ENCODE assay signal across 8 cellular contexts in the genomic region with DNA sequence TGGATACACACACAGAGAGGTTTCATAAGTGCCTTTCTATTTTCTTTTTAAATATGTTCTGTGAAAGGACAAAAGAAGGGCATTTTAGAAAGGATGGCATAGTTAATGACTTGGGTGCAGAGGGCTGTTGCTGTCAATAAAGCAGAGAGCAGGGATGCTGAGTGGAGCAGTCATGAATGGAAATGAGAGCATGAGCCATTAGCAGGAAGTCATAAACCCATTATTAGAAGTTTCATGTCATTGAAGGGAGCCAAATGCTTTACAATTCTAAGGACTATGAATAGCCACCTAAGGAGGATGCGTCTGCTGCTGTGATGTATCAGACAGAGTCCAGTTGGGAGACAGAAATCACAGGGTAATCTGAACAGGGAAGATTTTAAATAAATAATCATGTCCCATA. TPM values are rescaled to one million over a fixed set of nuclear protein-coding genes. Genes with fewer than 3 reads are reported as not detected.
A peak's percentile ranks its signal among the peaks of the same experiment; 100 is the strongest.
DNase-seq lines count a peak whose midpoint lies in the region; ATAC-seq, FAIRE-seq and TF ChIP-seq lines count a peak whose summit lies in the region.

No MANE protein-coding gene starts in this region.

- TF ChIP-seq EP300 in H1 (IDR thresholded peaks at IDR 0.05; ENCODE audit: borderline replicate concordance in 1 of 2, low read depth in 2 of 2, low read length in 2 of 2): no peak

- H2BK120ac ChIP-seq in H1 (replicated peaks; ENCODE audit: low read depth, low read length): no peak overlapping the region

- H4K5ac ChIP-seq in H1 (ENCODE audit: insufficient read length, low read depth, low read length): no peak overlapping the region

- no peaks in the 10 kb centered on the region for H3K23me2 ChIP-seq in H1 (ENCODE audit: low read depth, low read length)

- no peak for TF ChIP-seq RAD21 in H1 (IDR thresholded peaks at IDR 0.05 in 1 of 2, conservative IDR thresholded peaks at IDR 0.05 in 1 of 2; ENCODE audit: low read depth in 2 of 2, low read length in 2 of 2)

- TF ChIP-seq POLR2A in H1 (IDR thresholded peaks at IDR 0.05; ENCODE audit: control extremely low read depth in 1 of 2, low read depth in 2 of 2, low read length in 2 of 2): no peak

- no peak overlapping the region for H3K18ac ChIP-seq in H1 (ENCODE audit: extremely low read depth, low read length)

- H3K4me2 ChIP-seq in H1 (ENCODE audit: insufficient read depth in 1 of 2, low read depth in 2 of 2, low read length in 2 of 2) (no peak overlapping the region), skeletal muscle satellite cell (ENCODE audit: low read length) (peak overlapping the region; percentile 66)

- H3K9ac ChIP-seq in H1 (replicated peaks in 1 of 4; ENCODE audit: extremely low read depth in 1 of 4, low read depth in 3 of 4, low read length in 3 of 4): no peak overlapping the region
- H3K9ac ChIP-seq in skeletal muscle satellite cell (ENCODE audit: low read depth, low read length): peak overlapping the region; percentile 2

- no peak for ATAC-seq in stimulated activated naive CD8-positive, alpha-beta T cell treated with anti-CD3 and anti-CD28 coated beads, Interleukin-15, Interleukin-2, amounts not matched to agents 100 U/mL and 50 U/mL, for 24 hours

- H2BK15ac ChIP-seq in H1 (ENCODE audit: low read length): no peak overlapping the region

- H3K4me1 ChIP-seq in H1 (replicated peaks in 1 of 4; ENCODE audit: control insufficient read depth in 3 of 4, insufficient read depth in 4 of 4, low read length in 3 of 4): peaks cover 0 to 3% (median 0%) of the 10 kb centered on the region in 4 experiments; a peak in 1 of 7 replicates
- peaks cover 6% of the 10 kb centered on the region for H3K4me1 ChIP-seq in skeletal muscle satellite cell (ENCODE audit: control insufficient read depth, insufficient read depth, low read length)

- no peak overlapping the region for H3K27ac ChIP-seq in H1 (ENCODE audit: low read depth, low read length)

- H4K20me1 ChIP-seq in H1 (replicated peaks in 1 of 2; ENCODE audit: control insufficient read depth in 1 of 2, insufficient read depth in 2 of 2, low read length in 2 of 2): no peaks in the 10 kb centered on the region

- H4K91ac ChIP-seq in H1 (replicated peaks; ENCODE audit: insufficient read length, low read length): no peak overlapping the region

- H3K4ac ChIP-seq in H1 (replicated peaks; ENCODE audit: insufficient read length, low read depth, low read length): no peak overlapping the region

- peaks cover 0 to 3% of the 10 kb centered on the region in 2 experiments; a peak in 2 of 4 replicates for H3K9me3 ChIP-seq in H1 (ENCODE audit: insufficient read depth in 2 of 2, low read depth in 1 of 2, low read length in 1 of 2)
- no peaks in the 10 kb centered on the region for H3K9me3 ChIP-seq in skeletal muscle satellite cell (replicated peaks; ENCODE audit: low read length)

- no peak overlapping the region for H3K56ac ChIP-seq in H1 (replicated peaks; ENCODE audit: insufficient read length, low read depth, low read length)

- no peak overlapping the region for H2BK5ac ChIP-seq in H1 (ENCODE audit: low read depth, low read length)

- TF ChIP-seq CTCF in H1 (IDR thresholded peaks at IDR 0.05; ENCODE audit: control extremely low read depth in 1 of 3, insufficient read depth in 1 of 3, low read depth in 1 of 3, low read length in 3 of 3): no peak

- no peak overlapping the region for H2BK20ac ChIP-seq in H1 (ENCODE audit: low read length)

- H3K4me3 ChIP-seq in H1 (ENCODE audit: extremely low read depth in 1 of 4, insufficient read depth in 2 of 4, low read depth in 3 of 4, low read length in 4 of 4) (no peak overlapping the region), skeletal muscle satellite cell (ENCODE audit: low read length) (no peak overlapping the region)

- H3K36me3 ChIP-seq in H1 (ENCODE audit: control insufficient read depth in 2 of 4, insufficient read depth in 4 of 4, low read length in 3 of 4): peaks cover 0 to 4% (median 0%) of the 10 kb centered on the region in 4 experiments; a peak in 2 of 8 replicates
- H3K36me3 ChIP-seq in skeletal muscle satellite cell (ENCODE audit: insufficient read depth, low read length): no peaks in the 10 kb centered on the region

- DNase-seq in NCI-H2107 treated with DMSO at 0.1 percent for 48 hours (lab: John Stamatoyannopoulos, UW; ENCODE audit: unreplicated experiment) (peak; percentile 4), NCI-H2107 (lab: John Stamatoyannopoulos, UW) (no peak), NCI-H2227 treated with DMSO at 0.1 percent for 48 hours (lab: John Stamatoyannopoulos, UW) (peak; percentile 49), H1 (ENCODE audit: low read depth in 1 of 2, low spot score in 2 of 2) (no peak), hepatic stellate cell (ENCODE audit: low spot score) (no peak)
- DNase-seq in stimulated activated naive CD8-positive, alpha-beta T cell treated with anti-CD3 and anti-CD28 coated beads, Interleukin-15, Interleukin-2, amounts not matched to agents 100 U/mL and 50 U/mL, for 24 hours: no peak
- DNase-seq in activated naive CD4-positive, alpha-beta T cell treated with anti-CD3 and anti-CD28 coated beads, Interleukin-2, amount 50 U/mL, for 16 hours: no peak

- 79% methylated on average over 1 of the region's 1 CpG; no CpG with 5 or more reads in 1 of the 2 experiments for WGBS in H1 (ENCODE audit: extremely low coverage in 1 of 2, insufficient coverage in 1 of 2, insufficient read length in 1 of 2, insufficient replicate concordance in 2 of 2, low coverage in 1 of 2, low lambda C conversion rate in 2 of 2, missing lambda C conversion rate in 1 of 2), 2 experiments

- H3K79me2 ChIP-seq in H1 (ENCODE audit: control insufficient read depth in 1 of 2, insufficient read depth in 2 of 2, low read length in 2 of 2): no peaks in the 10 kb centered on the region

- H3K14ac ChIP-seq in H1 (ENCODE audit: insufficient read length): no peak overlapping the region

- POLR2A ChIA-PET in H1 (lab: Charles Lee; ENCODE audit: partially characterized antibody): no interaction called here

- no peak for FAIRE-seq in H1 (lab: Jason Lieb, UNC)

- H4K8ac ChIP-seq in H1 (ENCODE audit: extremely low read depth, insufficient read depth, low read length): no peak overlapping the region

- H3K79me1 ChIP-seq in H1 (ENCODE audit: low read depth, low read length): no peaks in the 10 kb centered on the region

- no peak overlapping the region for H2AK5ac ChIP-seq in H1 (ENCODE audit: low read depth, low read length)

- no peak overlapping the region for H2BK12ac ChIP-seq in H1 (ENCODE audit: low read depth, low read length)

- H2AFZ ChIP-seq in H1 (ENCODE audit: low read length): peak overlapping the region; percentile 86; the same call in 1 of the 2 replicates

- no peak overlapping the region for H3K23ac ChIP-seq in H1 (ENCODE audit: insufficient read length)

- H3K27me3 ChIP-seq in H1 (replicated peaks in 1 of 4; ENCODE audit: control insufficient read depth in 3 of 4, extremely low read depth in 1 of 4, insufficient read depth in 3 of 4, low read length in 3 of 4): no peaks in the 10 kb centered on the region
- H3K27me3 ChIP-seq in skeletal muscle satellite cell (ENCODE audit: control insufficient read depth, insufficient read depth, low read length): no peaks in the 10 kb centered on the region

- CTCF ChIA-PET in H1 (lab: Charles Lee; ENCODE audit: partially characterized antibody): interaction anchor here (0.6 to 5.6 kb wide), 41 partner anchors 9 to 376 kb away, joined by 3 to 38 read pairs (median 3); no protein-coding TSS in a partner anchor

TF ChIP-seq in H1, 55 proteins besides CTCF, POLR2A, EP300 and RAD21 (continues in another document):
- TF ChIP-seq JUN (IDR thresholded peaks at IDR 0.05; ENCODE audit: low read depth, low read length) (no peak), NANOG (IDR thresholded peaks at IDR 0.05; ENCODE audit: insufficient read depth, low read depth, low read length, poor library complexity, severe bottlenecking) (no peak), RXRA (IDR thresholded peaks at IDR 0.05; ENCODE audit: insufficient read depth, low read depth, low read length) (no peak), POU5F1 (IDR thresholded peaks at IDR 0.05; ENCODE audit: low read depth, low read length) (no peak), NRF1 (IDR thresholded peaks at IDR 0.05; ENCODE audit: low read depth, low read length) (no peak), GABPA (IDR thresholded peaks at IDR 0.05; ENCODE audit: borderline replicate concordance, insufficient read depth, low read length) (no peak), BRCA1 (IDR thresholded peaks at IDR 0.05; ENCODE audit: low read depth, low read length) (no peak)

RNA-seq across cellular contexts. Expression of gene WDR19, which starts 47.7 kb away (rescaled TPM):
- total RNA-seq in H1 (2021; fragmentation: NEBNext Ultra II Directional; extraction: Animal tissue kit (Norgen Biotek cat#: 25700)): 19.7 and 22.2 TPM in 2 replicates
- 16.9 and 23.3 TPM in 2 replicates for polyA plus RNA-seq in H1 (2011; rRNA removed)
- 27.7 TPM for polyA plus RNA-seq in H1 (2011; cell fraction: cytosol; rRNA removed)
- 50.1 TPM for polyA plus RNA-seq in H1 (2011; cell fraction: nucleus; rRNA removed)
- polyA plus RNA-seq in H1 (2012, experiment 1 of 2): 19.9 to 33.1 TPM (median 21.4 TPM) in 4 replicates
- 2.1 TPM for polyA plus RNA-seq in H1 (2012, experiment 2 of 2)
- 19.2 TPM for polyA plus RNA-seq in H1 (2013, experiment 1 of 2)
- 16.2 TPM for polyA plus RNA-seq in H1 (2013, experiment 2 of 2)
- polyA minus RNA-seq in H1 (2011; rRNA and poly(A)+ RNA removed): 28.0 and 32.0 TPM in 2 replicates
- 12.8 TPM for polyA minus RNA-seq in H1 (2011; cell fraction: cytosol; rRNA and poly(A)+ RNA removed)
- 43.1 TPM for polyA minus RNA-seq in H1 (2011; cell fraction: nucleus; rRNA and poly(A)+ RNA removed)
- 18.1 and 21.5 TPM in 2 replicates for total RNA-seq in skeletal muscle satellite cell (2012; rRNA removed)

Comparison
In these comparisons a context has a peak if more than half of its experiments do, and no peak if none do; other contexts are left out.
1. DNase-seq: peak in NCI-H2107 treated with DMSO at 0.1 percent for 48 hours (single experiment) and NCI-H2227 treated with DMSO at 0.1 percent for 48 hours (single experiment); none in NCI-H2107 (single experiment), H1 (0 of 2), hepatic stellate cell (single experiment), stimulated activated naive CD8-positive, alpha-beta T cell treated with anti-CD3 and anti-CD28 coated beads, Interleukin-15, Interleukin-2, amounts not matched to agents 100 U/mL and 50 U/mL, for 24 hours (single experiment) and activated naive CD4-positive, alpha-beta T cell treated with anti-CD3 and anti-CD28 coated beads, Interleukin-2, amount 50 U/mL, for 16 hours (single experiment).